8 cellular contexts compared by ENCODE assay signal in the genomic region with DNA sequence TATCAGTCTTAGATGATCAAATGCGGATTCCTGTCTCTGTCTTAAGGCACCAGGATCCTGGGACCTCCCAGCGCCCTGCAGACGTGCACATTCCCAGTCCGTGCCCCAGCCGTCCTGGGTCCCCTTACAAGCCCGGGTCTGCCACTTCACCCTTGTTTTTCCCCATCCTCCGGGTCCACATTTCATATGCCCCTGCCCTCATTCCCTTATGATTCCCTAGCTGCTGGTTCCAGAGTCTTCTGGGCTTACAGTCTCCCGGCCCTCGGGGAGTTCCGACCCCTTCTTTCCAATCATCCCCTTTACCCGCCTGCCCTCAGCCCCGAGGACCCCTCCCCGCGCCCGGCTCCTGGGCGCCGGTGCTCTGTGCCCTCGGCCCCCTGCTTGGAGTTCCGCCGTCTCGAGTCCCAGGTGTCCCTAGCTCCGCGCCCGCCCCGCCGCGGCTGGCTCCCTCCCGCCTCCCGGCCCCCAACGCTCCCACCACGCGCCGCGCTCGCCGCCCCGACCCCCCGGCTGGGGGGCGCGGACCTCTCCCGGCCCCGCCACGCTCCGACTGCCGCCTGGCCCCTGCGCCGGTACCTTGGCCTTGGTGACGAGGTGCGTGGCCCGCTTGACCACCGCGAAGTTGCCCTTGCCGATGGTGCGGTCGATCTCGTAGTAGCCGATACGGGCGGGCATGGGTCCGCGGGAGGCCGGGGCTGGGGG. TPM values are rescaled to one million over a fixed set of nuclear protein-coding genes. Genes with fewer than 3 reads are reported as not detected.
DNase-seq lines count a peak whose midpoint lies in the region; ATAC-seq and FAIRE-seq lines count a peak whose summit lies in the region.

No MANE protein-coding gene starts in this region.

- peak overlapping the region; percentile 88 for H3K9ac ChIP-seq in mesendoderm (ENCODE audit: low read length)
- H3K9ac ChIP-seq in stomach smooth muscle (ENCODE audit: low read length in 2 of 2): peak overlapping the region; percentile 93

- H3K79me2 ChIP-seq in mesendoderm (ENCODE audit: control insufficient read depth, insufficient read depth, low read length): peaks cover 40% of the 10 kb centered on the region

- peak overlapping the region; percentile 75 for H3K4ac ChIP-seq in mesendoderm (ENCODE audit: low read depth, low read length)

- peak overlapping the region; percentile 30 for H2BK120ac ChIP-seq in mesendoderm (ENCODE audit: low read depth, low read length)

- H3K9me3 ChIP-seq in stomach smooth muscle (ENCODE audit: control insufficient read depth in 2 of 2, low read length in 2 of 2): no peaks in the 10 kb centered on the region

- H2BK15ac ChIP-seq in mesendoderm (replicated peaks; ENCODE audit: low read depth): peak overlapping the region; percentile 4

- H3K36me3 ChIP-seq in mesendoderm (ENCODE audit: control insufficient read depth, insufficient read depth, low read length): no peaks in the 10 kb centered on the region
- no peaks in the 10 kb centered on the region for H3K36me3 ChIP-seq in stomach smooth muscle (ENCODE audit: control insufficient read depth in 2 of 2, insufficient read depth in 2 of 2, low read length in 2 of 2)

- peak; percentile 10 for ATAC-seq in GM21390 (IDR thresholded peaks at IDR 0.05; ENCODE audit: unreplicated experiment)

- H3K23ac ChIP-seq in mesendoderm (ENCODE audit: low read length): peak overlapping the region; percentile 34

- H3K4me3 ChIP-seq in mesendoderm (ENCODE audit: low read length): peak overlapping the region; percentile 86
- H3K4me3 ChIP-seq in stomach smooth muscle (ENCODE audit: low read length in 2 of 2): peak overlapping the region; percentile 89 to 91

- peak overlapping the region; percentile 88 for H3K27ac ChIP-seq in mesendoderm (ENCODE audit: low read depth, low read length)
- peak overlapping the region; percentile 93 for H3K27ac ChIP-seq in stomach smooth muscle (ENCODE audit: low read length)

- H3K79me1 ChIP-seq in mesendoderm (ENCODE audit: low read length): peaks cover 10% of the 10 kb centered on the region

- DNase-seq in DMS79 treated with DMSO at 0.1 percent for 48 hours (lab: John Stamatoyannopoulos, UW) (peak; percentile 72), HTR-8/SVneo (ENCODE audit: insufficient read length, low spot score) (peak; percentile 32), mesendoderm (peak; percentile 61), NCI-H1930 (lab: John Stamatoyannopoulos, UW) (no peak)
- DNase-seq in activated CD4-positive, alpha-beta T cell treated with anti-CD3 and anti-CD28 coated beads for 4 hours: peak; percentile 6 to 23
- DNase-seq in effector CD4-positive, alpha-beta T cell: peak; percentile 12

- peak overlapping the region; percentile 94 for H3K18ac ChIP-seq in mesendoderm (ENCODE audit: low read length)

- H4K5ac ChIP-seq in mesendoderm (ENCODE audit: low read length): no peak overlapping the region

- H3K27me3 ChIP-seq in mesendoderm (ENCODE audit: insufficient read depth, low read length, poor library complexity) (no peaks in the 10 kb centered on the region), stomach smooth muscle (ENCODE audit: control insufficient read depth in 1 of 2, insufficient read depth in 2 of 2, low read length in 2 of 2) (no peaks in the 10 kb centered on the region)

- peaks cover 12% of the 10 kb centered on the region for H3K4me1 ChIP-seq in mesendoderm (ENCODE audit: control insufficient read depth, low read depth, low read length)
- peaks cover 36% of the 10 kb centered on the region for H3K4me1 ChIP-seq in stomach smooth muscle (ENCODE audit: control insufficient read depth, insufficient read depth, low read length)

- peak overlapping the region; percentile 64 for H2BK5ac ChIP-seq in mesendoderm (ENCODE audit: low read length)

- FAIRE-seq in HTR-8/SVneo (lab: Jason Lieb, UNC): no peak

- H4K8ac ChIP-seq in mesendoderm (ENCODE audit: low read depth, low read length): no peak overlapping the region

- WGBS in mesendoderm (ENCODE audit: extremely low coverage, insufficient coverage, low lambda C conversion rate): no CpG with 5 or more reads among the region's 62 CpGs

- peak overlapping the region; percentile 98 for H3K56ac ChIP-seq in mesendoderm (ENCODE audit: low read length)

- peak overlapping the region; percentile 58 for H3K4me2 ChIP-seq in mesendoderm (ENCODE audit: low read length)

- no peak overlapping the region for H2AK5ac ChIP-seq in mesendoderm (ENCODE audit: low read length)

RNA-seq across cellular contexts. Expression of gene SIK3, which starts 0.5 kb away (rescaled TPM):
- polyA plus RNA-seq in mesendoderm (2013, experiment 1 of 2): 11.6 TPM
- polyA plus RNA-seq in mesendoderm (2013, experiment 2 of 2): 11.2 TPM

RNA-seq across cellular contexts. Expression of gene PAFAH1B2, which starts 46.4 kb away (rescaled TPM):
- 76.1 TPM for polyA plus RNA-seq in mesendoderm (2013, experiment 1 of 2)
- 73.8 TPM for polyA plus RNA-seq in mesendoderm (2013, experiment 2 of 2)

Comparison
In these comparisons a context has a peak if more than half of its experiments do, and no peak if none do; other contexts are left out.
1. DNase-seq: peak in DMS79 treated with DMSO at 0.1 percent for 48 hours (single experiment), HTR-8/SVneo (single experiment), activated CD4-positive, alpha-beta T cell treated with anti-CD3 and anti-CD28 coated beads for 4 hours (2 of 2), effector CD4-positive, alpha-beta T cell (single experiment) and mesendoderm (single experiment); none in NCI-H1930 (0 of 2).